8 cellular contexts compared by ENCODE assay signal in the genomic region with DNA sequence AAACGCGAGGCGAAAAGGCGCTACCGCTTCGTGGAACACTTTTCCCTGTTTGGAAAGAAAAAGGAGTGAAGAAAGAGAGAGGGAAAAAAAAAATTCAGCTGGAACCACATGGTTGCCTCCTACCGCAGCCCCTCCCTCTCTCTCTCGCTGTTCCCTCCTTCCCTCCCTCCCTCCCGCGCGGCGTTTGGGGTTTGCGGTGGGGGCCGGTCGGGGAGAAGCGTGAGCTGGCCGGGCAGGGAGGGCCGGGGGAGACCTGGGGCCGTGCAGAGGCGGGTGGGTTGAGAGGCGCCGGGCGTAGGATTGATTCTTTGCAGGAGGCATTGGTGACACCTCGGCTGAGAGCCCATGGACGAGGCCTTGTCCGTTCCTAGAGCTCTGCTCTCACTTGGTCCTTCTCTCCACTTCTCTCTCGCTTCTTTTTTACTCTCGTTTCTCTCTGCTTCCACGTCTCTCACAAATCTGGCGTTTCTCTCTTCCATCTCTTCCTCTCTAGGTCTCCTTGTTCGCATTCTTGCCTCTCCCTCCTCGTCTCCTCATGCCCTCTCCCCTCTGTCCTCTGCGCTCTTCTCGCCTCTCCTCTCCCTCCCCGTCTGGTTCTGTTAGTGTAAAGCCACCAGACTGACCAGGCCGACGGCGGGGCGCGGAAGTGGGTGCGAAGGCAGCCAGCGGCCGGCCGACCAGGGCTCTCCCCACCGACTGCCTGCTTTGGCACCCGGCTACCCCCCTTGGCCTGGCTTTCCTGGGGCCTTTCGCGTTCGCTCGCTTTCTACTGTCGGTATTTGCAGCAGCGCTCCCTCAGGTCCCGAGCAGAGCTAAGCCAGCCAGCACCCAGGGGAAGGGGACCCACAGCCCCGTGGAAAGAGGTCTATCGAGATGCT. TPM values are rescaled to one million over a fixed set of nuclear protein-coding genes. Genes with fewer than 3 reads are reported as not detected.
DNase-seq lines count a peak whose midpoint lies in the region; ATAC-seq, FAIRE-seq and TF ChIP-seq lines count a peak whose summit lies in the region.

A gene with protein sequence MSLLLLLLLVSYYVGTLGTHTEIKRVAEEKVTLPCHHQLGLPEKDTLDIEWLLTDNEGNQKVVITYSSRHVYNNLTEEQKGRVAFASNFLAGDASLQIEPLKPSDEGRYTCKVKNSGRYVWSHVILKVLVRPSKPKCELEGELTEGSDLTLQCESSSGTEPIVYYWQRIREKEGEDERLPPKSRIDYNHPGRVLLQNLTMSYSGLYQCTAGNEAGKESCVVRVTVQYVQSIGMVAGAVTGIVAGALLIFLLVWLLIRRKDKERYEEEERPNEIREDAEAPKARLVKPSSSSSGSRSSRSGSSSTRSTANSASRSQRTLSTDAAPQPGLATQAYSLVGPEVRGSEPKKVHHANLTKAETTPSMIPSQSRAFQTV (minus strand): TSS at position 67 of the 878 bp plus-strand sequence. CDS start 308 bp downstream, outside the sequence.

- peaks cover 6% of the 10 kb centered on the region for H3K9me3 Mint-ChIP-seq in activated CD4-positive, alpha-beta T cell treated with anti-CD3 and anti-CD28 coated beads, Interleukin-2, amount 10 ng/mL, durations not matched to agents 7 days and 5 days

- H3K4me3 Mint-ChIP-seq in activated CD4-positive, alpha-beta T cell treated with anti-CD3 and anti-CD28 coated beads, Interleukin-2, amount 10 ng/mL, durations not matched to agents 7 days and 5 days, result peak within 1 kb of the TSS; percentile 60

- no peak for TF ChIP-seq CTCF in omental fat pad (IDR thresholded peaks at IDR 0.05)

- peaks cover 29% of the 10 kb centered on the region for H3K4me1 Mint-ChIP-seq in activated CD4-positive, alpha-beta T cell treated with anti-CD3 and anti-CD28 coated beads, Interleukin-2, amount 10 ng/mL, durations not matched to agents 7 days and 5 days

- peaks cover 77% of the 10 kb centered on the region for H3K27me3 Mint-ChIP-seq in activated CD4-positive, alpha-beta T cell treated with anti-CD3 and anti-CD28 coated beads, Interleukin-2, amount 10 ng/mL, durations not matched to agents 7 days and 5 days

- H3K27ac Mint-ChIP-seq in activated CD4-positive, alpha-beta T cell treated with anti-CD3 and anti-CD28 coated beads, Interleukin-2, amount 10 ng/mL, durations not matched to agents 7 days and 5 days, result no peak within 1 kb of the TSS

- DNase-seq in activated CD4-positive, alpha-beta T cell treated with anti-CD3 and anti-CD28 coated beads, Interleukin-2, amount 10 ng/mL, durations not matched to agents 7 days and 5 days, result no peak
- no peak for DNase-seq in activated CD4-positive, alpha-beta T cell treated with anti-CD3 and anti-CD28 coated beads for 4 hours
- peak; percentile 18 for DNase-seq in activated T-cell treated with anti-CD3 and anti-CD28 coated beads, Interleukin-2, amount 50 U/mL, for 1 hour
- DNase-seq in frontal cortex (ENCODE audit: low spot score in 2 of 2), result peak; percentile 41 to 44
- DNase-seq in omental fat pad (ENCODE audit: low spot score), result no peak

- CTCF ChIA-PET in activated CD4-positive, alpha-beta T cell treated with anti-CD3 and anti-CD28 coated beads, Interleukin-2, amount 10 ng/mL, durations not matched to agents 7 days and 5 days (lab: Charles Lee), result interaction anchor here (0.6 kb wide), 1 partner anchor 52 kb away, joined by 3 read pairs; no protein-coding TSS in a partner anchor

- H3K36me3 Mint-ChIP-seq in activated CD4-positive, alpha-beta T cell treated with anti-CD3 and anti-CD28 coated beads, Interleukin-2, amount 10 ng/mL, durations not matched to agents 7 days and 5 days (ENCODE audit: low read depth), result peaks cover 2% of the 10 kb centered on the region

- POLR2A ChIA-PET in activated CD4-positive, alpha-beta T cell treated with anti-CD3 and anti-CD28 coated beads, Interleukin-2, amount 10 ng/mL, durations not matched to agents 7 days and 5 days (lab: Charles Lee), result no interaction called here

- peak; percentile 72 for ATAC-seq in omental fat pad (ENCODE audit: low FRiP score)
- ATAC-seq in GM19328 (IDR thresholded peaks at IDR 0.05; ENCODE audit: unreplicated experiment), result no peak
- no peak for ATAC-seq in GM21723 (IDR thresholded peaks at IDR 0.05; ENCODE audit: unreplicated experiment)
- ATAC-seq in HG03108 (IDR thresholded peaks at IDR 0.05; ENCODE audit: unreplicated experiment), result no peak

- no peak for FAIRE-seq in frontal cortex (lab: Jason Lieb, UNC)

RNA-seq across cellular contexts. Expression of the gene that starts here (rescaled TPM):
- total RNA-seq in activated CD4-positive, alpha-beta T cell treated with anti-CD3 and anti-CD28 coated beads, Interleukin-2, amount 10 ng/mL, durations not matched to agents 7 days and 5 days, result under 1 TPM; 0.15 to 0.23 TPM
- total RNA-seq in frontal cortex (50.5 TPM), omental fat pad (100 to 1,000 TPM in 3 of 4 donors, 10 to 100 TPM in 1; 89.7 to 182 (median 157) TPM)

Comparison
In these comparisons a context has a peak if more than half of its experiments do, and no peak if none do; other contexts are left out.
1. RNA of the gene that starts here (total RNA-seq): 89.7 to 182 TPM in omental fat pad and 50.5 TPM in frontal cortex (single experiment); 0.15 to 0.23 TPM in activated CD4-positive, alpha-beta T cell treated with anti-CD3 and anti-CD28 coated beads, Interleukin-2, amount 10 ng/mL, durations not matched to agents 7 days and 5 days; every median in the first group is over 10 times any median in the second.
2. DNase-seq: peak in activated T-cell treated with anti-CD3 and anti-CD28 coated beads, Interleukin-2, amount 50 U/mL, for 1 hour (single experiment) and frontal cortex (2 of 2); none in activated CD4-positive, alpha-beta T cell treated with anti-CD3 and anti-CD28 coated beads, Interleukin-2, amount 10 ng/mL, durations not matched to agents 7 days and 5 days (single experiment), activated CD4-positive, alpha-beta T cell treated with anti-CD3 and anti-CD28 coated beads for 4 hours (0 of 2) and omental fat pad (single experiment).